ENCODE assay signal across 14 cellular contexts in genomic region chr11:100910808-100911207, GRCh38.
DNase-seq lines count a peak whose midpoint lies in the region; ATAC-seq, FAIRE-seq and TF ChIP-seq lines count a peak whose summit lies in the region.
"Had no signal": no experiment of that assay in that cellular context is flagged by ENCODE, and none has a peak within 500 bp of the region (broad histone marks: within the 10 kb centered on the region; RNA-seq: fewer than 3 reads in every experiment).

No MANE protein-coding gene starts in this region.

- DNase-seq in GM10266 (ENCODE audit: extremely low spot score): peak; percentile 20
- no peak for DNase-seq in cerebellar nuclear complex (lab: John Stamatoyannopoulos, UW)
- DNase-seq in H54 (ENCODE audit: insufficient read length, low spot score): no peak
- DNase-seq in CD4-positive, alpha-beta T cell: no peak
- DNase-seq in activated T-cell treated with anti-CD3 and anti-CD28 coated beads, Interleukin-2, amount 50 U/mL, for 24 hours: no peak
- DNase-seq: amniotic stem cell, mucosa of descending colon, NCI-H226, retina had no signal

- no peaks in the 10 kb centered on the region for H3K27me3 Mint-ChIP-seq in CD4-positive, alpha-beta T cell
- no peaks in the 10 kb centered on the region for H3K27me3 Mint-ChIP-seq in activated T-cell treated with anti-CD3 and anti-CD28 coated beads, Interleukin-2, amount 50 U/mL, for 24 hours

- POLR2A ChIA-PET in CD4-positive, alpha-beta T cell (lab: Charles Lee): no interaction called here

- no peak for TF ChIP-seq CTCF in GM10266 (IDR thresholded peaks at IDR 0.05; ENCODE audit: control insufficient read depth, insufficient read depth, low read depth, missing control alignments)
- no peak for TF ChIP-seq CTCF in CD4-positive, alpha-beta T cell (IDR thresholded peaks at IDR 0.05)

- H3K36me3 Mint-ChIP-seq in CD4-positive, alpha-beta T cell (ENCODE audit: low read depth): no peaks in the 10 kb centered on the region
- no peaks in the 10 kb centered on the region for H3K36me3 Mint-ChIP-seq in activated T-cell treated with anti-CD3 and anti-CD28 coated beads, Interleukin-2, amount 50 U/mL, for 24 hours (ENCODE audit: low read depth)

- H3K27ac Mint-ChIP-seq in CD4-positive, alpha-beta T cell: no peak overlapping the region
- H3K27ac Mint-ChIP-seq in activated T-cell treated with anti-CD3 and anti-CD28 coated beads, Interleukin-2, amount 50 U/mL, for 24 hours: no peak overlapping the region

- no peaks in the 10 kb centered on the region for H3K4me1 Mint-ChIP-seq in CD4-positive, alpha-beta T cell (ENCODE audit: low read depth)
- no peaks in the 10 kb centered on the region for H3K4me1 Mint-ChIP-seq in activated T-cell treated with anti-CD3 and anti-CD28 coated beads, Interleukin-2, amount 50 U/mL, for 24 hours (ENCODE audit: low read depth)

- peak; percentile 86 for ATAC-seq in GM19372 (IDR thresholded peaks at IDR 0.05; ENCODE audit: low read depth, unreplicated experiment)
- peak; percentile 88 for ATAC-seq in HG02798 (IDR thresholded peaks at IDR 0.05; ENCODE audit: poor library complexity, unreplicated experiment)
- ATAC-seq in HG03520 (IDR thresholded peaks at IDR 0.05; ENCODE audit: unreplicated experiment): peak; percentile 91
- no peak for ATAC-seq in CD4-positive, alpha-beta T cell (ENCODE audit: poor library complexity)
- ATAC-seq: mucosa of descending colon, SK-N-SH treated with all-trans-retinoic acid at 6 μM for 48 hours had no signal

- CTCF ChIA-PET in CD4-positive, alpha-beta T cell (lab: Charles Lee): no interaction called here

- FAIRE-seq in H54 (lab: Jason Lieb, UNC): no peak

- no peak overlapping the region for H3K27ac ChIP-seq in CD4-positive, alpha-beta T cell (ENCODE audit: low read depth, low read length)
- H3K27ac ChIP-seq: vagina had no signal

- no peak overlapping the region for H3K4me3 Mint-ChIP-seq in CD4-positive, alpha-beta T cell
- no peak overlapping the region for H3K4me3 Mint-ChIP-seq in activated T-cell treated with anti-CD3 and anti-CD28 coated beads, Interleukin-2, amount 50 U/mL, for 24 hours

- TF ChIP-seq POLR2A in H54 (IDR thresholded peaks at IDR 0.05; ENCODE audit: low read depth, low read length): no peak

- peaks cover 3% of the 10 kb centered on the region for H3K9me3 Mint-ChIP-seq in CD4-positive, alpha-beta T cell
- H3K9me3 Mint-ChIP-seq in activated T-cell treated with anti-CD3 and anti-CD28 coated beads, Interleukin-2, amount 50 U/mL, for 24 hours: peaks cover 4% of the 10 kb centered on the region

- no peaks in the 10 kb centered on the region for H3K27me3 ChIP-seq in CD4-positive, alpha-beta T cell (ENCODE audit: control insufficient read depth, insufficient read depth, low read length)
- H3K27me3 ChIP-seq: vagina had no signal

- intact Hi-C loops in CD4-positive, alpha-beta T cell (cut with DNase I, micrococcal nuclease): no loop called here

- no peaks in the 10 kb centered on the region for H3K9me3 ChIP-seq in CD4-positive, alpha-beta T cell (ENCODE audit: control insufficient read depth, low read length)
- H3K9me3 ChIP-seq: mucosa of descending colon, vagina had no signal
